23 cellular contexts compared by ENCODE assay signal in genomic region chr14:81222694-81223093, GRCh38. TPM values are rescaled to one million over a fixed set of nuclear protein-coding genes. Genes with fewer than 3 reads are reported as not detected.
A peak's percentile ranks its signal among the peaks of the same experiment; 100 is the strongest.
DNase-seq lines count a peak whose midpoint lies in the region; ATAC-seq, FAIRE-seq and TF ChIP-seq lines count a peak whose summit lies in the region.
"Had no signal": no experiment of that assay in that cellular context is flagged by ENCODE, and none has a peak within 500 bp of the region (broad histone marks: within the 10 kb centered on the region; RNA-seq: fewer than 3 reads in every experiment).

No MANE protein-coding gene starts in this region.

- peaks cover 9% of the 10 kb centered on the region for H3K27me3 Mint-ChIP-seq in nephron progenitor cell (ENCODE audit: low read depth, poor library complexity)

- no peak for FAIRE-seq in K562 (lab: Jason Lieb, UNC)
- FAIRE-seq in H54 (lab: Jason Lieb, UNC): no peak
- FAIRE-seq: endometrium, keratinocyte, urothelium cell line had no signal

- peak overlapping the region; percentile 96 for H2AFZ ChIP-seq in K562 (ENCODE audit: low read depth, low read length)

- no peaks in the 10 kb centered on the region for H3K9me1 ChIP-seq in K562 (ENCODE audit: control insufficient read depth, insufficient read depth, low read length)

- H3K79me2 ChIP-seq in K562 (ENCODE audit: control insufficient read depth, insufficient read depth, low read length): peaks cover 33% of the 10 kb centered on the region

- TF ChIP-seq RAD21 in K562 (CRISPR knock-in tag; conservative IDR thresholded peaks at IDR 0.05 in 1 of 2, IDR thresholded peaks at IDR 0.05 in 1 of 2): no peak

- no peak for TF ChIP-seq EP300 in K562 (IDR thresholded peaks at IDR 0.05; ENCODE audit: low read length)

- peak overlapping the region; percentile 83; the same call in 1 of the 2 replicates for H3K4me2 ChIP-seq in K562 (ENCODE audit: insufficient read depth, low read length)

- peak overlapping the region; percentile 100; the same call in 2 of the 3 replicates for H3K27ac ChIP-seq in K562 (ENCODE audit: extremely low read depth, low read depth, low read length)
- H3K27ac ChIP-seq: prostate gland had no signal

- no peak for TF ChIP-seq CTCF in K562 (IDR thresholded peaks at IDR 0.05 in 2 of 3, conservative IDR thresholded peaks at IDR 0.05 in 1 of 3; ENCODE audit: insufficient read depth in 2 of 3, low read depth in 1 of 3, low read length in 3 of 3)
- TF ChIP-seq CTCF in nephron progenitor cell (IDR thresholded peaks at IDR 0.05): no peak

- peaks cover 32% of the 10 kb centered on the region for H3K4me1 Mint-ChIP-seq in nephron progenitor cell

- peaks cover 4% of the 10 kb centered on the region for H3K36me3 Mint-ChIP-seq in nephron progenitor cell (ENCODE audit: low read depth)

- H3K9me3 Mint-ChIP-seq in nephron progenitor cell: no peaks in the 10 kb centered on the region

- peaks cover 3 to 16% of the 10 kb centered on the region in 2 experiments for H3K4me1 ChIP-seq in K562 (replicated peaks in 1 of 2; ENCODE audit: control insufficient read depth in 2 of 2, insufficient read depth in 2 of 2, low read length in 2 of 2)
- H3K4me1 ChIP-seq: BE2C, prostate gland had no signal

- ATAC-seq in K562: no peak
- no peak for ATAC-seq in HG03175 (IDR thresholded peaks at IDR 0.05; ENCODE audit: unreplicated experiment)
- no peak for ATAC-seq in HG03108 (IDR thresholded peaks at IDR 0.05; ENCODE audit: unreplicated experiment)

- intact Hi-C loops in K562 (cut with micrococcal nuclease): loop anchor here (5.0 kb wide), 1 partner anchor 205 kb away; no protein-coding TSS in a partner anchor

- 64% methylated on average over 2 of the region's 2 CpGs for WGBS in K562 (ENCODE audit: insufficient coverage, low coverage, missing lambda C conversion rate)

- TF ChIP-seq POLR2A in K562 (conservative IDR thresholded peaks at IDR 0.05) (no peak), H54 (IDR thresholded peaks at IDR 0.05; ENCODE audit: low read depth, low read length) (no peak)

- CTCF ChIA-PET in K562 (lab: Yijun Ruan, JAX; ENCODE audit: low intra/inter-chr PET ratio): no interaction called here

- H3K9ac ChIP-seq in K562 (ENCODE audit: insufficient read depth in 1 of 2, low read depth in 2 of 2, low read length in 2 of 2): peak overlapping the region in 1 of 2 experiments; percentile 97; a peak in 1 of 4 replicates

- POLR2A ChIA-PET in K562 (lab: Yijun Ruan, JAX): interaction anchor here (0.9 kb wide), 1 partner anchor 213 kb away, joined by 3 read pairs; no protein-coding TSS in a partner anchor

- no peaks in the 10 kb centered on the region for H3K27me3 ChIP-seq in K562 (ENCODE audit: control insufficient read depth in 2 of 2, insufficient read depth in 2 of 2, low read length in 2 of 2)
- H3K27me3 ChIP-seq: BE2C had no signal

- H3K36me3 ChIP-seq in K562 (ENCODE audit: control insufficient read depth, insufficient read depth, low read length): no peaks in the 10 kb centered on the region; the same call in 2 of the 3 replicates
- H3K36me3 ChIP-seq: prostate gland had no signal

- H3K9me3 ChIP-seq in K562 (replicated peaks; ENCODE audit: control insufficient read depth, insufficient read depth, low read depth, low read length): no peaks in the 10 kb centered on the region
- H3K9me3 ChIP-seq: BE2C, prostate gland had no signal

- peak; percentile 9 for DNase-seq in DMS 273 (lab: John Stamatoyannopoulos, UW; ENCODE audit: unreplicated experiment)
- DNase-seq in DMS 273 treated with DMSO at 0.1 percent for 48 hours (lab: John Stamatoyannopoulos, UW): no peak
- DNase-seq in HT-29 (ENCODE audit: low spot score): peak; percentile 11
- DNase-seq in K562 (ENCODE audit: extremely low read depth in 1 of 4, low spot score in 3 of 4): peak in 1 of 4 experiments; percentile 9
- no peak for DNase-seq in nephron progenitor cell
- no peak for DNase-seq in H54 (ENCODE audit: insufficient read length, low spot score)
- DNase-seq: 8988T; activated naive CD4-positive, alpha-beta T cell treated with anti-CD3 and anti-CD28 coated beads, Interleukin-2, amount 50 U/mL, for 16 hours; activated T-cell treated with anti-CD3 and anti-CD28 coated beads, Interleukin-2, amount 50 U/mL, for 1 hour; BE2C; GDM1; H9; mesenchymal stem cell; NCI-H2029; NCI-H446 treated with DMSO at 0.1 percent for 48 hours; stimulated activated CD4-positive, alpha-beta T cell treated with anti-CD3 and anti-CD28 coated beads, Interleukin-4, amount 100 ng/mL, for 24 hours; SW 1271 had no signal

- in situ Hi-C loops in K562 (cut with MboI): no loop called here

- peak overlapping the region; percentile 25 for H3K27ac Mint-ChIP-seq in nephron progenitor cell

- BruUV-seq in K562 (replicated peaks; lab: Mats Ljungman, UMichigan): no TSS peak

- H4K20me1 ChIP-seq in K562 (replicated peaks; ENCODE audit: control insufficient read depth, insufficient read depth, low read length): no peaks in the 10 kb centered on the region

- peak overlapping the region; percentile 44 for H3K4me3 Mint-ChIP-seq in nephron progenitor cell

- H3K4me3 ChIP-seq in K562: no peak overlapping the region
- H3K4me3 ChIP-seq: prostate gland had no signal

TF ChIP-seq in K562, 482 proteins besides CTCF, POLR2A, EP300 and RAD21 (continues in another document):
- no peak for TF ChIP-seq ZNF395 (CRISPR knock-in tag; IDR thresholded peaks at IDR 0.05)
- no peak for TF ChIP-seq FOSL1 (tag; conservative IDR thresholded peaks at IDR 0.05)
- no peak for TF ChIP-seq ZSCAN32 (CRISPR knock-in tag; IDR thresholded peaks at IDR 0.05)
- TF ChIP-seq POLR3G (IDR thresholded peaks at IDR 0.05; ENCODE audit: extremely low read depth, insufficient read length, insufficient replicate concordance): no peak
- TF ChIP-seq TCFL5 (CRISPR knock-in tag; conservative IDR thresholded peaks at IDR 0.05): no peak
- TF ChIP-seq ZBTB43 (CRISPR knock-in tag; IDR thresholded peaks at IDR 0.05): no peak
- no peak for TF ChIP-seq NFIC (IDR thresholded peaks at IDR 0.05)
- TF ChIP-seq, protein P1, sequence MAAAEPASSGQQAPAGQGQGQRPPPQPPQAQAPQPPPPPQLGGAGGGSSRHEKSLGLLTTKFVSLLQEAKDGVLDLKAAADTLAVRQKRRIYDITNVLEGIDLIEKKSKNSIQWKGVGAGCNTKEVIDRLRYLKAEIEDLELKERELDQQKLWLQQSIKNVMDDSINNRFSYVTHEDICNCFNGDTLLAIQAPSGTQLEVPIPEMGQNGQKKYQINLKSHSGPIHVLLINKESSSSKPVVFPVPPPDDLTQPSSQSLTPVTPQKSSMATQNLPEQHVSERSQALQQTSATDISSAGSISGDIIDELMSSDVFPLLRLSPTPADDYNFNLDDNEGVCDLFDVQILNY (CRISPR knock-in tag; IDR thresholded peaks at IDR 0.05): no peak
- no peak for TF ChIP-seq MAZ (CRISPR knock-in tag; conservative IDR thresholded peaks at IDR 0.05 in 1 of 2, IDR thresholded peaks at IDR 0.05 in 1 of 2)
- no peak for TF ChIP-seq KLF16 (IDR thresholded peaks at IDR 0.05)
- TF ChIP-seq NCOA4 (IDR thresholded peaks at IDR 0.05; ENCODE audit: partially characterized antibody): no peak
- TF ChIP-seq ZBTB17 (CRISPR knock-in tag; IDR thresholded peaks at IDR 0.05): no peak
- no peak for TF ChIP-seq BMI1 (IDR thresholded peaks at IDR 0.05; ENCODE audit: low read length)
- no peak for TF ChIP-seq POLR2AphosphoS2 (IDR thresholded peaks at IDR 0.05; ENCODE audit: low read length)

RNA-seq across cellular contexts. Expression of gene GTF2A1, which starts 1.9 kb away (rescaled TPM):
- 15.4 and 17.7 TPM in 2 replicates for total RNA-seq in HT-29 (2014; rRNA removed; shearing (Covaris generic))
- total RNA-seq in K562 (2011; cell fraction: chromatin; rRNA removed; ENCODE audit: low replicate concordance): 13.8 and 20.8 TPM in 2 replicates
- total RNA-seq in K562 (2011; cell fraction: nucleolus; rRNA removed): 3.3 and 5.3 TPM in 2 replicates
- 8.1 and 12.6 TPM in 2 replicates for total RNA-seq in K562 (2011; cell fraction: nucleoplasm; rRNA removed)
- total RNA-seq in K562 (2014; rRNA removed) (14.4 and 14.7 TPM in 2 replicates), K562 (2014; rRNA removed; fragmentation: Illumina TruSeq; extraction: Trizol) (18.5 and 21.2 TPM in 2 replicates), K562 (2015; rRNA removed; fragmentation: Illumina TruSeq; extraction: Trizol) (16.4 and 18.0 TPM in 2 replicates), K562 (2021) (20.9 and 22.8 TPM in 2 replicates)
- polyA plus RNA-seq in K562 (2011; rRNA removed) (21.9 and 23.6 TPM in 2 replicates), K562 (2014; fragmentation: Illumina TruSeq; extraction: Trizol) (13.0 and 14.6 TPM in 2 replicates), K562 (2014; fragmentation: Nextera tagmentation; extraction: Ambion mirVana) (1 to 10 TPM; 3.4 to 5.2 TPM), K562 (2014; rRNA removed) (12.9 and 15.5 TPM in 2 replicates)
- polyA plus RNA-seq in K562 (2011; cell fraction: cytosol; rRNA removed): 15.7 and 21.9 TPM in 2 replicates
- 12.3 and 14.5 TPM in 2 replicates for polyA plus RNA-seq in K562 (2011; cell fraction: nucleus; rRNA removed)
- 8.3 and 10.1 TPM in 2 replicates for polyA plus RNA-seq in K562 (2012)
- 44.1 and 54.7 TPM in 2 replicates for polyA minus RNA-seq in K562 (2011; rRNA and poly(A)+ RNA removed)
- polyA minus RNA-seq in K562 (2011; cell fraction: cytosol; rRNA and poly(A)+ RNA removed): 18.2 and 35.0 TPM in 2 replicates
- 4.4 and 8.8 TPM in 2 replicates for polyA minus RNA-seq in K562 (2011; cell fraction: nucleus; rRNA and poly(A)+ RNA removed)

Comparison
In these comparisons a context has a peak if more than half of its experiments do, and no peak if none do; other contexts are left out.
1. DNase-seq: peak in DMS 273 (single experiment) and HT-29 (single experiment); none in DMS 273 treated with DMSO at 0.1 percent for 48 hours (single experiment), nephron progenitor cell (single experiment) and H54 (single experiment).